ENCODE assay signal across 6 cellular contexts in the genomic region with DNA sequence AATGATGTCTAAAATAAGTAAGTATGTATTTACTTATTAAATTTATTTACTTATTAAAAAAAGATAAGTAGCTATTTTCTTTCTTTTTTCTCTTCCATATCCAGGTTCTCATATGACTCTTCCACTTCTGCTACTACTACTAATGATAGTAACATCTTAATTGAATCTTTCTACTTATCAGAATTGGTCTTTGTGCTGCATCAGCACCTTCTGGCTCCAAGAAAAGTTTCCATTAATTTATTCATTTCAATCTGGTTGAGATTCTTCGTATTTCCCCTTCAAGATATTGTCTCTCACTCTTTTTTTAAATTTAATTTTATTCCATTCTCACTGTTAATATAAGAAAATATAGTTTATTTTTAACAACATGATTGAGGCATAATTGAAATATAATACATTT.
"Had no signal": no experiment of that assay in that cellular context is flagged by ENCODE, and none has a peak within 500 bp of the region (broad histone marks: within the 10 kb centered on the region; RNA-seq: fewer than 3 reads in every experiment).

No MANE protein-coding gene starts in this region.

- H3K27ac ChIP-seq: HL-60, KMS-11 had no signal

- ATAC-seq: K562 had no signal

- FAIRE-seq: HTR-8/SVneo, K562 had no signal

- H3K4me2 ChIP-seq: KMS-11 had no signal

- H3K4me3 ChIP-seq: K562 had no signal

- DNase-seq: KBM-7, KG1 had no signal

- H3K9ac ChIP-seq: KMS-11 had no signal
